27 cellular contexts compared by ENCODE assay signal in genomic region chr12:79998554-79998953, GRCh38.
"Had no signal": no experiment of that assay in that cellular context is flagged by ENCODE, and none has a peak within 500 bp of the region (broad histone marks: within the 10 kb centered on the region; RNA-seq: fewer than 3 reads in every experiment).

No MANE protein-coding gene starts in this region.

- H3K27me3 Mint-ChIP-seq: stimulated activated naive B cell treated with anti-CD40 and anti-IgM and Interleukin-4, amounts not matched to agents 10 μg/mL and 1 μg/mL and 100 μg/mL, for 72 hours had no signal

- H3K4me3 ChIP-seq: gastrocnemius medialis, heart left ventricle, hepatocyte, lung, mucosa of descending colon, prostate gland, skin epidermis, suprapubic skin, thyroid gland had no signal

- H3K27ac ChIP-seq: gastrocnemius medialis, hepatocyte, parathyroid adenoma, prostate gland, skin epidermis, suprapubic skin, thyroid gland had no signal

- H3K27me3 ChIP-seq: gastrocnemius medialis, heart left ventricle, hepatocyte, suprapubic skin, thyroid gland had no signal

- ATAC-seq: effector memory CD8-positive, alpha-beta T cell; gastrocnemius medialis; heart left ventricle; left lobe of liver; mucosa of descending colon; natural killer cell; right cardiac atrium; stimulated activated naive B cell treated with anti-CD40 and anti-IgM and Interleukin-4, amounts not matched to agents 10 μg/mL and 1 μg/mL and 100 μg/mL, for 72 hours had no signal

- H3K36me3 Mint-ChIP-seq: mesothelial cell of epicardium; natural killer cell; stimulated activated naive B cell treated with anti-CD40 and anti-IgM and Interleukin-4, amounts not matched to agents 10 μg/mL and 1 μg/mL and 100 μg/mL, for 72 hours had no signal

- H3K9ac ChIP-seq: parathyroid adenoma had no signal

- H3K9me3 ChIP-seq: gastrocnemius medialis, heart left ventricle, mucosa of descending colon, prostate gland, suprapubic skin, thyroid gland had no signal

- H3K9me3 Mint-ChIP-seq: effector memory CD8-positive, alpha-beta T cell; natural killer cell; stimulated activated naive B cell treated with anti-CD40 and anti-IgM and Interleukin-4, amounts not matched to agents 10 μg/mL and 1 μg/mL and 100 μg/mL, for 72 hours; stimulated activated naive CD8-positive, alpha-beta T cell treated with anti-CD3 and anti-CD28 coated beads, Interleukin-15, Interleukin-2, amounts not matched to agents 100 ng/mL and 50 ng/mL, for 24 hours had no signal

- H3K4me1 Mint-ChIP-seq: natural killer cell had no signal

- H3K36me3 ChIP-seq: gastrocnemius medialis, heart left ventricle, prostate gland, suprapubic skin, thyroid gland had no signal

- DNase-seq: caudate nucleus; cerebellar nuclear complex; cortex of kidney; effector memory CD8-positive, alpha-beta T cell; erythroblast; foreskin fibroblast; gastrocnemius medialis; heart left ventricle; kidney; mesenchymal stem cell; mucosa of descending colon; natural killer cell; right cardiac atrium; stimulated activated CD4-positive, alpha-beta T cell treated with anti-CD3 and anti-CD28 coated beads, Interleukin-15, amount 100 ng/mL, for 24 hours; stimulated activated CD4-positive, alpha-beta T cell treated with anti-CD3 and anti-CD28 coated beads, Interleukin-2, amount 100 ng/mL, for 48 hours; stimulated activated naive B cell treated with anti-CD40 and anti-IgM and Interleukin-4, amounts not matched to agents 10 μg/mL and 1 μg/mL and 100 μg/mL, for 72 hours; thyroid gland had no signal

- H3K4me3 Mint-ChIP-seq: effector memory CD8-positive, alpha-beta T cell; mesothelial cell of epicardium; natural killer cell; stimulated activated naive B cell treated with anti-CD40 and anti-IgM and Interleukin-4, amounts not matched to agents 10 μg/mL and 1 μg/mL and 100 μg/mL, for 72 hours; stimulated activated naive CD8-positive, alpha-beta T cell treated with anti-CD3 and anti-CD28 coated beads, Interleukin-15, Interleukin-2, amounts not matched to agents 100 ng/mL and 50 ng/mL, for 24 hours; type B pancreatic cell had no signal

- H3K4me1 ChIP-seq: gastrocnemius medialis, heart left ventricle, parathyroid adenoma, prostate gland, suprapubic skin had no signal

- H3K27ac Mint-ChIP-seq: effector memory CD8-positive, alpha-beta T cell; mesothelial cell of epicardium; natural killer cell; stimulated activated naive B cell treated with anti-CD40 and anti-IgM and Interleukin-4, amounts not matched to agents 10 μg/mL and 1 μg/mL and 100 μg/mL, for 72 hours; stimulated activated naive CD8-positive, alpha-beta T cell treated with anti-CD3 and anti-CD28 coated beads, Interleukin-15, Interleukin-2, amounts not matched to agents 100 ng/mL and 50 ng/mL, for 24 hours; type B pancreatic cell had no signal
